In the genomic region with DNA sequence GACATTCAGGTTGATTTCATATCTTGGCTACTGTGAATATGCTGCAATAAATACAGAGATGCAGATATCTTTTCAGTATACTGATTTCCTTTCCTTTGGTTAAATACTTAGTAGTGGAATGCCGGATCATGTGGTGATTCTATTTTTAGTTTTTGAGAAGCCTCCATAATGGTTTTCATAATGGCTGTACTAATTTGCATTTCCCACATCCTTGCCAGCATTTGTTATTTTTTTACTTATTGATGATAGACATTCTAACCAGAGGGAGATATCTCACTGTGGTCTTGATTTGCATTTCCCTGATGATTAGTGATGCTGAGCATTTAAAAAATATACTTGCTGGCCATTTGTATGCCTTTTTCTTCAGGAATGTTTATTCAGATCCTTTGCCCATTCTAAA, we compare ENCODE assay signal across 29 cellular contexts.
"Had no signal": no experiment of that assay in that cellular context is flagged by ENCODE, and none has a peak within 500 bp of the region (broad histone marks: within the 10 kb centered on the region; RNA-seq: fewer than 3 reads in every experiment).

No MANE protein-coding gene starts in this region.

- H3K9me3 ChIP-seq: SJSA1 had no signal

- H3K27ac Mint-ChIP-seq: activated CD8-positive, alpha-beta T cell treated with anti-CD3 and anti-CD28 coated beads for 36 hours; activated naive CD4-positive, alpha-beta T cell treated with anti-CD3 and anti-CD28 coated beads, Interleukin-2, amount 50 U/mL, for 24 hours; activated naive CD8-positive, alpha-beta T cell treated with anti-CD3 and anti-CD28 coated beads, Interleukin-2, amount 10 ng/mL, durations not matched to agents 7 days and 5 days; activated T-cell treated with anti-CD3 and anti-CD28 coated beads, Interleukin-2, amount 50 U/mL, for 72 hours; activated T-helper 17 cell treated with anti-CD3 and anti-CD28 coated beads, Interleukin-2, amount 50 U/mL, for 72 hours had no signal

- H3K4me1 Mint-ChIP-seq: activated naive CD4-positive, alpha-beta T cell treated with anti-CD3 and anti-CD28 coated beads, Interleukin-2, amount 50 U/mL, for 24 hours; activated naive CD8-positive, alpha-beta T cell treated with anti-CD3 and anti-CD28 coated beads, Interleukin-2, amount 10 ng/mL, durations not matched to agents 7 days and 5 days; activated T-helper 17 cell treated with anti-CD3 and anti-CD28 coated beads, Interleukin-2, amount 50 U/mL, for 72 hours had no signal

- H3K36me3 Mint-ChIP-seq: activated naive CD4-positive, alpha-beta T cell treated with anti-CD3 and anti-CD28 coated beads, Interleukin-2, amount 50 U/mL, for 24 hours; activated naive CD8-positive, alpha-beta T cell treated with anti-CD3 and anti-CD28 coated beads, Interleukin-2, amount 10 ng/mL, durations not matched to agents 7 days and 5 days had no signal

- H3K4me3 ChIP-seq: ascending aorta, breast epithelium, K562, SJSA1 had no signal

- H3K27me3 Mint-ChIP-seq: activated CD8-positive, alpha-beta T cell treated with anti-CD3 and anti-CD28 coated beads for 36 hours had no signal

- H3K4me1 ChIP-seq: ascending aorta, breast epithelium, SJSA1 had no signal

- H3K4me3 Mint-ChIP-seq: activated CD8-positive, alpha-beta T cell treated with anti-CD3 and anti-CD28 coated beads for 36 hours; activated naive CD4-positive, alpha-beta T cell treated with anti-CD3 and anti-CD28 coated beads, Interleukin-2, amount 50 U/mL, for 24 hours; activated naive CD8-positive, alpha-beta T cell treated with anti-CD3 and anti-CD28 coated beads, Interleukin-2, amount 10 ng/mL, durations not matched to agents 7 days and 5 days; activated T-cell treated with anti-CD3 and anti-CD28 coated beads, Interleukin-2, amount 50 U/mL, for 72 hours; activated T-helper 17 cell treated with anti-CD3 and anti-CD28 coated beads, Interleukin-2, amount 50 U/mL, for 72 hours had no signal

- H3K27ac ChIP-seq: ascending aorta, breast epithelium, SJSA1, WERI-Rb-1 had no signal

- ATAC-seq: activated CD8-positive, alpha-beta T cell treated with anti-CD3 and anti-CD28 coated beads for 36 hours; activated T-cell treated with anti-CD3 and anti-CD28 coated beads, Interleukin-2, amount 50 U/mL, for 72 hours; activated T-helper 17 cell treated with anti-CD3 and anti-CD28 coated beads, Interleukin-2, amount 50 U/mL, for 72 hours; K562; Panc1; SK-N-SH treated with all-trans-retinoic acid at 6 μM for 48 hours had no signal

- H3K27me3 ChIP-seq: ascending aorta, breast epithelium, SJSA1 had no signal

- H3K36me3 ChIP-seq: ascending aorta, breast epithelium, SJSA1, WERI-Rb-1 had no signal

- DNase-seq: activated CD4-positive, alpha-beta T cell treated with anti-CD3 and anti-CD28 coated beads for 1 hour; activated CD4-positive, alpha-beta T cell treated with anti-CD3 and anti-CD28 coated beads for 48 hours; activated CD4-positive, CD25-positive, alpha-beta regulatory T cell; activated CD8-positive, alpha-beta T cell treated with anti-CD3 and anti-CD28 coated beads for 36 hours; activated gamma-delta T cell; activated naive CD4-positive, alpha-beta T cell treated with Interleukin-2 at 50 U/mL for 16 hours; activated naive CD8-positive, alpha-beta T cell treated with anti-CD3 and anti-CD28 coated beads, Interleukin-2, amount 10 ng/mL, durations not matched to agents 7 days and 5 days; activated T-cell treated with anti-CD3 and anti-CD28 coated beads, Interleukin-2, amount 50 U/mL, for 1 hour; activated T-cell treated with anti-CD3 and anti-CD28 coated beads, Interleukin-2, amount 50 U/mL, for 72 hours; amygdala; NCI-H1092 treated with DMSO at 0.1 percent for 48 hours; NCI-H187; NCI-H2029 treated with DMSO at 0.1 percent for 48 hours; NCI-H2107; NCI-H2171; NCI-H446; NCI-H510A treated with DMSO at 0.1 percent for 48 hours; RPMI8226; SHP77 treated with DMSO at 0.1 percent for 48 hours; T1000; WERI-Rb-1 had no signal

- FAIRE-seq: K562 had no signal
